In genomic region chr18:58813090-58813489, GRCh38 we compare ENCODE assay signal across 19 cellular contexts.
"Had no signal": no experiment of that assay in that cellular context is flagged by ENCODE, and none has a peak within 500 bp of the region (broad histone marks: within the 10 kb centered on the region; RNA-seq: fewer than 3 reads in every experiment).

No MANE protein-coding gene starts in this region.

- H3K27me3 ChIP-seq: brain microvascular endothelial cell had no signal

- H3K27ac Mint-ChIP-seq: activated CD4-positive, alpha-beta T cell treated with anti-CD3 and anti-CD28 coated beads for 36 hours; activated naive CD8-positive, alpha-beta T cell treated with anti-CD3 and anti-CD28 coated beads, Interleukin-2, amount 10 ng/mL, durations not matched to agents 7 days and 5 days; naive thymus-derived CD8-positive, alpha-beta T cell; T-helper 2 cell treated with Interferon-gamma antibody and Interleukin-4, amounts not matched to agents 5 μg/mL and 100 μg/mL, for 36 hours; WTC11 had no signal

- H3K27ac ChIP-seq: brain microvascular endothelial cell, parathyroid adenoma had no signal

- H3K79me2 ChIP-seq: parathyroid adenoma had no signal

- H2AFZ ChIP-seq: parathyroid adenoma had no signal

- DNase-seq: activated CD4-positive, alpha-beta T cell treated with anti-CD3 and anti-CD28 coated beads for 36 hours; activated CD4-positive, alpha-beta T cell treated with anti-CD3 and anti-CD28 coated beads, Interleukin-2, amount 50 U/mL, for 48 hours; activated naive CD8-positive, alpha-beta T cell treated with anti-CD3 and anti-CD28 coated beads, Interleukin-2, amount 10 ng/mL, durations not matched to agents 7 days and 5 days; brain microvascular endothelial cell; cortex of kidney; effector CD4-positive, alpha-beta T cell; mesenchymal stem cell; naive thymus-derived CD8-positive, alpha-beta T cell; retina; stimulated activated CD4-positive, alpha-beta T cell treated with anti-CD3 and anti-CD28 coated beads, Interleukin-12 subunit alpha, Interleukin-12 subunit beta, amount 100 ng/mL, for 4 hours; stimulated activated CD4-positive, alpha-beta T cell treated with anti-CD3 and anti-CD28 coated beads, Interleukin-1b, Interleukin-23, amount 100 ng/mL, for 48 hours; stimulated activated CD8-positive, alpha-beta memory T cell treated with anti-CD3 and anti-CD28 coated beads, Interleukin-4, amount 100 ng/mL, for 48 hours; stimulated activated naive CD4-positive, alpha-beta T cell; trophoblast cell had no signal

- ATAC-seq: activated CD4-positive, alpha-beta T cell treated with anti-CD3 and anti-CD28 coated beads for 36 hours; esophagus mucosa; naive thymus-derived CD8-positive, alpha-beta T cell; WTC11 had no signal

- H3K9me3 Mint-ChIP-seq: central memory CD8-positive, alpha-beta T cell had no signal

- H3K4me1 Mint-ChIP-seq: activated CD4-positive, alpha-beta T cell treated with anti-CD3 and anti-CD28 coated beads for 36 hours; activated naive CD8-positive, alpha-beta T cell treated with anti-CD3 and anti-CD28 coated beads, Interleukin-2, amount 10 ng/mL, durations not matched to agents 7 days and 5 days; central memory CD8-positive, alpha-beta T cell had no signal

- H3K36me3 ChIP-seq: brain microvascular endothelial cell had no signal

- H3K4me1 ChIP-seq: parathyroid adenoma had no signal

- H3K9ac ChIP-seq: parathyroid adenoma had no signal

- H3K36me3 Mint-ChIP-seq: activated naive CD8-positive, alpha-beta T cell treated with anti-CD3 and anti-CD28 coated beads, Interleukin-2, amount 10 ng/mL, durations not matched to agents 7 days and 5 days; WTC11 had no signal

- H3K4me3 Mint-ChIP-seq: activated CD4-positive, alpha-beta T cell treated with anti-CD3 and anti-CD28 coated beads for 36 hours; activated naive CD8-positive, alpha-beta T cell treated with anti-CD3 and anti-CD28 coated beads, Interleukin-2, amount 10 ng/mL, durations not matched to agents 7 days and 5 days; central memory CD8-positive, alpha-beta T cell; naive thymus-derived CD8-positive, alpha-beta T cell; T-helper 2 cell treated with Interferon-gamma antibody and Interleukin-4, amounts not matched to agents 5 μg/mL and 100 μg/mL, for 36 hours; WTC11 had no signal
